Comparison of ENCODE assay signal across 15 cellular contexts in the genomic region with DNA sequence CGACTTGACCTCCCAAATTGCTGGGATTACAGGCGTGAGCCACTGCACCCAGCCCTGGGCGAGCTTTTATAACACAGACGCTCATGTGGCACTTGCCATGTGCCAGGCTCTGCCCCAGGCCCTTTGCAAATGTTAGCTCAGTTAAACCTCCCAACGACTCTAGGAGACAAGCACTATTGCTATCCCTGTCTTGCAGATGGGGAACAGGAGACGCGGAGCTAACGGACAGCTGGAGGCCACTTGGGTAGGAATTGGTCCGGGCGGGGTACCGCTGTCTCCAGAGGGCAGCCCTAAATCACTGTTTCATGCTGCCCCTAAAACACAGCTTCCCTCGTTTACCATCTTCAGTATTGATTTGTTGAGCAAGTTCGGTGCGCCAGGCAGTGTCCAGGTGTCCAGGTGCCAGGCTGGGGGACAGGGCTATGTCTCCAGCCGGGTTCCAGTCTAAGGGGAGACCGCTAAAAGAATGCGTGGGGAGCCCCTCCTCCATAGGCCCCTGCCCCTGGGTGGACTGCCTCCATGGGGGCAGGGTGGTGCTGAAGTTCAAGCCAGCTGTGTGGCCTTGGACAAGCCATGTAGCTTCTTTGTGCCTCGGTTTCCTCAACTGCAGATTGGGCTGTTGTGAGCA. TPM values are rescaled to one million over a fixed set of nuclear protein-coding genes. Genes with fewer than 3 reads are reported as not detected.
DNase-seq lines count a peak whose midpoint lies in the region; ATAC-seq, FAIRE-seq and TF ChIP-seq lines count a peak whose summit lies in the region.
"Had no signal": no experiment of that assay in that cellular context is flagged by ENCODE, and none has a peak within 500 bp of the region (broad histone marks: within the 10 kb centered on the region; RNA-seq: fewer than 3 reads in every experiment).

No MANE protein-coding gene starts in this region.

- H3K36me3 ChIP-seq in endodermal cell (ENCODE audit: control insufficient read depth, insufficient read depth, low read length) (no peaks in the 10 kb centered on the region), trophoblast cell (ENCODE audit: control insufficient read depth in 1 of 2, insufficient read depth in 2 of 2, low read length in 2 of 2) (no peaks in the 10 kb centered on the region)

- no peak overlapping the region for H3K18ac ChIP-seq in trophoblast cell (ENCODE audit: low read length)

- 93 to 97% methylated on average over 15 to 18 of the region's 18 CpGs for WGBS in endodermal cell (ENCODE audit: insufficient coverage in 1 of 2, insufficient read length in 1 of 2), 2 experiments
- no CpG with 5 or more reads among the region's 18 CpGs for WGBS in trophoblast cell (ENCODE audit: extremely low coverage, insufficient coverage, insufficient read length)

- no peak for TF ChIP-seq CTCF in endodermal cell (conservative IDR thresholded peaks at IDR 0.05)

- H3K4me3 Mint-ChIP-seq in activated naive CD4-positive, alpha-beta T cell treated with anti-CD3 and anti-CD28 coated beads for 36 hours = peak overlapping the region; percentile 33
- H3K4me3 Mint-ChIP-seq in T-helper 17 cell (peak overlapping the region; percentile 76), endodermal cell (peak overlapping the region; percentile 69)

- H3K4me3 ChIP-seq in endodermal cell (ENCODE audit: low read length) = no peak overlapping the region
- H3K4me3 ChIP-seq in trophoblast cell (ENCODE audit: low read depth, low read length) = no peak overlapping the region

- H3K27me3 ChIP-seq in endodermal cell (ENCODE audit: control insufficient read depth, insufficient read depth, low read length, poor library complexity, severe bottlenecking) = no peaks in the 10 kb centered on the region
- H3K27me3 ChIP-seq in trophoblast cell (ENCODE audit: insufficient read depth, low read length) = no peaks in the 10 kb centered on the region

- peaks cover 2% of the 10 kb centered on the region for H3K9me3 Mint-ChIP-seq in activated naive CD4-positive, alpha-beta T cell treated with anti-CD3 and anti-CD28 coated beads for 36 hours
- no peaks in the 10 kb centered on the region for H3K9me3 Mint-ChIP-seq in activated naive CD4-positive, alpha-beta T cell treated with anti-CD3 and anti-CD28 coated beads, Interleukin-2, amount 50 U/mL, for 72 hours
- H3K9me3 Mint-ChIP-seq in endodermal cell = no peaks in the 10 kb centered on the region

- no peak overlapping the region for H3K23ac ChIP-seq in trophoblast cell (ENCODE audit: low read length)

- no peaks in the 10 kb centered on the region for H3K9me3 ChIP-seq in T-helper 17 cell (ENCODE audit: control insufficient read depth, low read length, poor library complexity, severe bottlenecking)
- H3K9me3 ChIP-seq in endodermal cell (ENCODE audit: control insufficient read depth, low read length) = no peaks in the 10 kb centered on the region
- peaks cover 3% of the 10 kb centered on the region for H3K9me3 ChIP-seq in trophoblast cell (ENCODE audit: insufficient read depth, low read depth, low read length)

- no peak overlapping the region for H2AFZ ChIP-seq in trophoblast cell (ENCODE audit: insufficient read depth, low read length, poor library complexity)

- no peak overlapping the region for H3K27ac Mint-ChIP-seq in activated naive CD4-positive, alpha-beta T cell treated with anti-CD3 and anti-CD28 coated beads for 36 hours
- no peak overlapping the region for H3K27ac Mint-ChIP-seq in activated naive CD4-positive, alpha-beta T cell treated with anti-CD3 and anti-CD28 coated beads, Interleukin-2, amount 50 U/mL, for 72 hours
- no peak overlapping the region for H3K27ac Mint-ChIP-seq in T-helper 17 cell
- peak overlapping the region; percentile 91 for H3K27ac Mint-ChIP-seq in endodermal cell

- H2AK5ac ChIP-seq in trophoblast cell (ENCODE audit: low read length) = no peak overlapping the region

- peaks cover 22% of the 10 kb centered on the region for H3K79me1 ChIP-seq in trophoblast cell (ENCODE audit: low read length)

- no peak overlapping the region for H4K12ac ChIP-seq in trophoblast cell (ENCODE audit: low read depth, low read length)

- CTCF ChIA-PET in activated naive CD4-positive, alpha-beta T cell treated with anti-CD3 and anti-CD28 coated beads for 36 hours (lab: Charles Lee) = interaction anchor here (0.5 to 1.2 kb wide), 8 partner anchors 21 to 557 kb away, joined by 3 to 7 read pairs (median 4); no protein-coding TSS in a partner anchor

- H3K27ac ChIP-seq in endodermal cell (ENCODE audit: low read depth, low read length) = no peak overlapping the region
- no peak overlapping the region for H3K27ac ChIP-seq in trophoblast cell (ENCODE audit: low read depth, low read length)

- no peak for DNase-seq in activated naive CD4-positive, alpha-beta T cell treated with anti-CD3 and anti-CD28 coated beads for 36 hours
- DNase-seq in activated naive CD4-positive, alpha-beta T cell treated with anti-CD3 and anti-CD28 coated beads, Interleukin-2, amount 50 U/mL, for 72 hours (ENCODE audit: low spot score in 2 of 2) = no peak
- DNase-seq in T-helper 17 cell (no peak), endodermal cell (no peak), trophoblast cell (no peak), urothelium cell line (ENCODE audit: low spot score) (no peak), NCI-H1105 (lab: John Stamatoyannopoulos, UW) (no peak), AG08396 (ENCODE audit: low spot score) (no peak)

- H3K9ac ChIP-seq in endodermal cell (ENCODE audit: extremely low read depth, low read length, poor library complexity, severe bottlenecking) (peak overlapping the region; percentile 11), trophoblast cell (ENCODE audit: low read length) (no peak overlapping the region)

- no peak overlapping the region for H3K4ac ChIP-seq in trophoblast cell (ENCODE audit: low read depth, low read length)

- H3K79me2 ChIP-seq in trophoblast cell (ENCODE audit: control insufficient read depth, insufficient read depth, low read length, poor library complexity) = peaks cover 3% of the 10 kb centered on the region

- no peak overlapping the region for H3K14ac ChIP-seq in trophoblast cell (ENCODE audit: low read length)

- peaks cover 61% of the 10 kb centered on the region for H3K4me1 Mint-ChIP-seq in activated naive CD4-positive, alpha-beta T cell treated with anti-CD3 and anti-CD28 coated beads for 36 hours (ENCODE audit: low read depth)
- H3K4me1 Mint-ChIP-seq in T-helper 17 cell (peaks cover 50% of the 10 kb centered on the region), endodermal cell (peaks cover 43% of the 10 kb centered on the region)

- H4K8ac ChIP-seq in trophoblast cell (ENCODE audit: low read depth, low read length) = no peak overlapping the region

- no peak overlapping the region for H4K91ac ChIP-seq in trophoblast cell (ENCODE audit: low read depth, low read length)

- intact Hi-C loops in activated naive CD4-positive, alpha-beta T cell treated with anti-CD3 and anti-CD28 coated beads for 36 hours (cut with micrococcal nuclease) = loop anchor here (2.0 kb wide), 1 partner anchor 40 kb away; the partner anchor contains the start of gene BIRC5

- H3K36me3 Mint-ChIP-seq in activated naive CD4-positive, alpha-beta T cell treated with anti-CD3 and anti-CD28 coated beads for 36 hours (ENCODE audit: low read depth) = peaks cover 5% of the 10 kb centered on the region
- no peaks in the 10 kb centered on the region for H3K36me3 Mint-ChIP-seq in activated naive CD4-positive, alpha-beta T cell treated with anti-CD3 and anti-CD28 coated beads, Interleukin-2, amount 50 U/mL, for 72 hours
- peaks cover 2% of the 10 kb centered on the region for H3K36me3 Mint-ChIP-seq in T-helper 17 cell (ENCODE audit: low read depth)
- H3K36me3 Mint-ChIP-seq in endodermal cell (ENCODE audit: low read depth) = no peaks in the 10 kb centered on the region

- peaks cover 53% of the 10 kb centered on the region for H3K4me1 ChIP-seq in endodermal cell (ENCODE audit: control insufficient read depth, insufficient read depth, low read length)
- peaks cover 34% of the 10 kb centered on the region in 2 experiments for H3K4me1 ChIP-seq in trophoblast cell (ENCODE audit: control insufficient read depth in 1 of 2, insufficient read depth in 2 of 2, low read length in 2 of 2)

- H2BK12ac ChIP-seq in trophoblast cell (ENCODE audit: low read length) = peak overlapping the region; percentile 74

- no peak for FAIRE-seq in urothelium cell line (lab: Jason Lieb, UNC)
- FAIRE-seq: D721Med, keratinocyte had no signal

- no peaks in the 10 kb centered on the region for H3K27me3 Mint-ChIP-seq in activated naive CD4-positive, alpha-beta T cell treated with anti-CD3 and anti-CD28 coated beads for 36 hours (ENCODE audit: low read depth)
- H3K27me3 Mint-ChIP-seq in T-helper 17 cell = no peaks in the 10 kb centered on the region
- H3K27me3 Mint-ChIP-seq in endodermal cell (ENCODE audit: insufficient read depth) = no peaks in the 10 kb centered on the region

- no peak overlapping the region for H2BK5ac ChIP-seq in trophoblast cell (ENCODE audit: low read depth, low read length, poor library complexity)

- no peak overlapping the region for H2BK120ac ChIP-seq in trophoblast cell (ENCODE audit: insufficient read depth, low read length, poor library complexity)

- H3K4me2 ChIP-seq in trophoblast cell (ENCODE audit: low read length) = no peak overlapping the region

- no peak for ATAC-seq in activated naive CD4-positive, alpha-beta T cell treated with anti-CD3 and anti-CD28 coated beads, Interleukin-2, amount 50 U/mL, for 72 hours
- no peak for ATAC-seq in T-helper 17 cell

RNA-seq across cellular contexts. Expression of gene TMEM235, which starts 23.7 kb away (rescaled TPM):
- total RNA-seq in activated naive CD4-positive, alpha-beta T cell treated with anti-CD3 and anti-CD28 coated beads for 36 hours = not detected
- not detected for total RNA-seq in activated naive CD4-positive, alpha-beta T cell treated with anti-CD3 and anti-CD28 coated beads, Interleukin-2, amount 50 U/mL, for 72 hours
- total RNA-seq in T-helper 17 cell (not detected), endodermal cell (under 1 TPM in 1 of 2 donors, not detected in 1; 0.33 TPM)
- not detected for polyA plus RNA-seq in endodermal cell (2013, experiment 1 of 2)
- polyA plus RNA-seq in endodermal cell (2013, experiment 2 of 2) = 0.33 TPM
- not detected in 2 replicates for polyA plus RNA-seq in trophoblast cell (2013)
- total RNA-seq: aorta, PC-3, renal cortical epithelial cell, temporal lobe had no signal
- polyA plus RNA-seq: aorta, esophagus, keratinocyte had no signal

RNA-seq across cellular contexts. Expression of gene BIRC5, which starts 41.1 kb away (rescaled TPM):
- total RNA-seq in activated naive CD4-positive, alpha-beta T cell treated with anti-CD3 and anti-CD28 coated beads for 36 hours = 100 to 1,000 TPM; 117 to 118 TPM
- 100 to 1,000 TPM in 1 of 2 donors, 10 to 100 TPM in 1; 87.4 to 106 TPM for total RNA-seq in activated naive CD4-positive, alpha-beta T cell treated with anti-CD3 and anti-CD28 coated beads, Interleukin-2, amount 50 U/mL, for 72 hours
- total RNA-seq in T-helper 17 cell = under 1 TPM; 0.40 to 0.44 TPM
- 10 to 100 TPM; 59.7 to 89.6 TPM for total RNA-seq in endodermal cell
- polyA plus RNA-seq in endodermal cell (2013, experiment 1 of 2) = 113 TPM
- 112 TPM for polyA plus RNA-seq in endodermal cell (2013, experiment 2 of 2)
- 38.7 and 44.2 TPM in 2 replicates for polyA plus RNA-seq in trophoblast cell (2013)

Comparison
In these comparisons a context has a peak if more than half of its experiments do, and no peak if none do; other contexts are left out.
1. RNA of gene BIRC5, which starts 41.1 kb away (total RNA-seq): 117 to 118 TPM in activated naive CD4-positive, alpha-beta T cell treated with anti-CD3 and anti-CD28 coated beads for 36 hours, 87.4 to 106 TPM in activated naive CD4-positive, alpha-beta T cell treated with anti-CD3 and anti-CD28 coated beads, Interleukin-2, amount 50 U/mL, for 72 hours and 59.7 to 89.6 TPM in endodermal cell; 0.40 to 0.44 TPM in T-helper 17 cell; every median in the first group is over 10 times any median in the second.
2. Peak in every context shown above with its lines, with median percentiles within 50 percentile points of each other: H3K4me3 Mint-ChIP-seq.